Comparison of ENCODE assay signal across 24 cellular contexts in the genomic region with DNA sequence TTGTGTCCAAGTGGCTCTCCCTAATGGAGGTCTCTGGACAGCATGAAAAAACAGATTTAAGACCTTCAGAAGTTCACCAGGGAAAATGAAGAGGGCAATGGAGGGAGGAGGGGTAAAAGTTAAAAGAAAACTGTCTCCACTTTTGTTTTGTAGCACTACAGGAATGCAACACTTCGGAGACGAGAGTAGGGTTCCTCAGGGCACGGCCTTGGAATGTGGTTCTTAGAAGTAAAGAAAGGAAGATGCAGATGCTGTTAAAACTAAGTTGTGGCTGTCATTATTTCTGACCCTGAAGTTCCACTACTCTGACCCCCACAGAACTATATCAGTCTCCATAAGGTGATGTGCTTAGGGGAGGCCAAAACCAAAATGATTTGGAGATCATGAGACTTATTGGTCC.
"Had no signal": no experiment of that assay in that cellular context is flagged by ENCODE, and none has a peak within 500 bp of the region (broad histone marks: within the 10 kb centered on the region; RNA-seq: fewer than 3 reads in every experiment).

No MANE protein-coding gene starts in this region.

- H3K4me3 ChIP-seq: PC-9 had no signal

- DNase-seq: activated CD4-positive, alpha-beta T cell treated with anti-CD3 and anti-CD28 coated beads for 36 hours; activated CD4-positive, alpha-beta T cell treated with anti-CD3 and anti-CD28 coated beads, Interleukin-2, amount 10 ng/mL, durations not matched to agents 7 days and 5 days; activated CD4-positive, alpha-beta T cell treated with anti-CD3 and anti-CD28 coated beads, Interleukin-2, amount 50 U/mL, for 48 hours; activated CD8-positive, alpha-beta T cell treated with anti-CD3 and anti-CD28 coated beads, Interleukin-2, amount 10 ng/mL, durations not matched to agents 7 days and 5 days; activated gamma-delta T cell; activated naive CD4-positive, alpha-beta T cell treated with Interleukin-2 at 50 U/mL for 16 hours; activated naive CD8-positive, alpha-beta T cell treated with anti-CD3 and anti-CD28 coated beads, Interleukin-2, amount 10 ng/mL, durations not matched to agents 7 days and 5 days; activated T-cell treated with anti-CD3 and anti-CD28 coated beads, Interleukin-2, amount 50 U/mL, for 24 hours; amygdala; caudate nucleus; NCI-H1092 treated with DMSO at 0.1 percent for 48 hours; NCI-H146; NCI-H187; NCI-H2029 treated with DMSO at 0.1 percent for 48 hours; NCI-H2107; NCI-H2171; NCI-H510A; NCI-H526; NCI-H748 treated with DMSO at 0.1 percent for 48 hours; NK-92 treated with Interleukin-12 subunit alpha and Interleukin-12 subunit beta, amount 100 ng/mL, for 24 hours; PC-9; Right ventricle myocardium superior; T1000 had no signal

- H3K27ac ChIP-seq: PC-9 had no signal

- ATAC-seq: activated CD4-positive, alpha-beta T cell treated with anti-CD3 and anti-CD28 coated beads for 36 hours; activated CD4-positive, CD25-positive, alpha-beta regulatory T cell treated with anti-CD3 and anti-CD28 coated beads, Interleukin-2, amount 50 U/mL, for 24 hours; activated CD8-positive, alpha-beta T cell treated with anti-CD3 and anti-CD28 coated beads, Interleukin-2, amount 10 ng/mL, durations not matched to agents 7 days and 5 days had no signal

- H3K4me2 ChIP-seq: PC-9 had no signal
